In the genomic region with DNA sequence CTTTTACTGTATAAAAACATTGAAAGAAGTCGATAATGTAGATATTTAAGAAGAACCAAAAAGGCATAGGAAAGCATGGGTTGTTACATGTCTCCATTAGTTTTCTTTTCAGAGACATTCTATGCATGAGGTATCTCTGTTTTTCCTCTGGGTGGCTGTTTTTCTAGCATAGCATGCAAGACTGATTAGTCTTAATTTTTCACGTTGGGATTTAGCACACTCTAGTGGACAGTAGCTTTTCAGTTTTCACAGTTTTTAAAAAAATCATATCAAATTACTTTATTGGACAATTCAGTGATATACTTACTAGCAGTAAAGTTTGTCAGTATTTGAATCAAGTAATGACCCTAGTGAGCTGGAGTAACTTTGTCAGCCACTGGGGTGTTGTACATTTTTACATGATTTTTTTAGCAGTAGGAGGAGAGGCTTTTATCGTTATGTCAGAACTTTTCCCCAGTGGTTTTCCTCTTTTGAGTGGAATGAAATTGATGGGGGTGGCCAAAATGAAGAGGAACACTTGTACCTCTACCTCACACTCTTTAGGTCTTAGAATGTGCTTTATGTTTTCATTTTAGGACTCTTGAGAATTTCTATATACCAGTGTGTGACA, we compare ENCODE assay signal across 8 cellular contexts. TPM values are rescaled to one million over a fixed set of nuclear protein-coding genes. Genes with fewer than 3 reads are reported as not detected.
DNase-seq lines count a peak whose midpoint lies in the region; ATAC-seq and TF ChIP-seq lines count a peak whose summit lies in the region.

No MANE protein-coding gene starts in this region.

- H3K4me3 ChIP-seq in GM06990 (replicated peaks; ENCODE audit: low read depth, low read length) (no peak overlapping the region), adrenal gland (no peak overlapping the region), tibial artery (no peak overlapping the region)

- WGBS in adrenal gland, 4 donors, result 41 to 51% (median 48%) methylated on average over 3 of the region's 3 CpGs

- H3K36me3 ChIP-seq in GM06990 (ENCODE audit: control insufficient read depth, insufficient read depth, low read length) (no peaks in the 10 kb centered on the region), adrenal gland (replicated peaks in 1 of 2) (no peaks in the 10 kb centered on the region), tibial artery (peaks cover 0 to 7% (median 6%) of the 10 kb centered on the region in 3 donors)

- H3K4me1 ChIP-seq in adrenal gland (replicated peaks in 1 of 2) (peaks cover 0 to 7% of the 10 kb centered on the region in 2 donors), tibial artery (no peaks in the 10 kb centered on the region)

- TF ChIP-seq POLR2A in adrenal gland (IDR thresholded peaks at IDR 0.05) (no peak), GM18505 (IDR thresholded peaks at IDR 0.05; ENCODE audit: borderline replicate concordance, extremely low read depth, insufficient read depth, insufficient read length) (no peak)

- no peak overlapping the region for H3K27ac ChIP-seq in 22Rv1
- H3K27ac ChIP-seq in adrenal gland, result no peak overlapping the region
- H3K27ac ChIP-seq in tibial artery, result no peak overlapping the region

- peak; percentile 72 for TF ChIP-seq CTCF in 22Rv1 (IDR thresholded peaks at IDR 0.05)
- peak; percentile 44 for TF ChIP-seq CTCF in GM06990 (IDR thresholded peaks at IDR 0.05; ENCODE audit: insufficient read depth, low read length, poor library complexity, severe bottlenecking)
- peak; percentile 40 to 92 (median 81) for TF ChIP-seq CTCF in adrenal gland (IDR thresholded peaks at IDR 0.05)
- peak; percentile 71 to 76 for TF ChIP-seq CTCF in tibial artery (IDR thresholded peaks at IDR 0.05)

- no peak for ATAC-seq in GM18907 (IDR thresholded peaks at IDR 0.05; ENCODE audit: unreplicated experiment)
- ATAC-seq in GM18505 (IDR thresholded peaks at IDR 0.05; ENCODE audit: unreplicated experiment), result no peak

- no peak for DNase-seq in GM06990 (ENCODE audit: extremely low read depth, insufficient read length)
- DNase-seq in NCI-H2107 (lab: John Stamatoyannopoulos, UW), result peak; percentile 16
- no peak for DNase-seq in adrenal gland
- peak; percentile 73 for DNase-seq in iris pigment epithelial cell (ENCODE audit: low read depth)
- no peak for DNase-seq in tibial artery

- no peaks in the 10 kb centered on the region for H3K27me3 ChIP-seq in GM06990 (replicated peaks; ENCODE audit: control insufficient read depth, insufficient read depth, low read length)
- no peaks in the 10 kb centered on the region for H3K27me3 ChIP-seq in adrenal gland
- H3K27me3 ChIP-seq in tibial artery, result no peaks in the 10 kb centered on the region

- no peaks in the 10 kb centered on the region for H3K9me3 ChIP-seq in adrenal gland (replicated peaks in 1 of 3)
- no peaks in the 10 kb centered on the region for H3K9me3 ChIP-seq in tibial artery

- intact Hi-C loops in adrenal gland (cut with DNase I), result loop anchor here in 1 of 2 donors (5.0 kb wide), 1 partner anchor 312 kb away; no protein-coding TSS in a partner anchor
- intact Hi-C loops in tibial artery (cut with DNase I; ENCODE audit: low total_unique reads), result loop anchor here (5.0 kb wide), 2 partner anchors 232 to 317 kb away; a partner anchor contains a TSS

RNA-seq across cellular contexts. Expression of a gene that starts 57.2 kb away (rescaled TPM):
- total RNA-seq in adrenal gland, result 10 to 100 TPM in 7 of 8 donors, 1 to 10 TPM in 1; 8.2 to 67.2 (median 21.0) TPM
- polyA plus RNA-seq in adrenal gland, result 10 to 100 TPM in 1 of 3 donors, 1 to 10 TPM in 2; 4.6 to 35.2 (median 5.8) TPM

Comparison
In these comparisons a context has a peak if more than half of its experiments do, and no peak if none do; other contexts are left out.
1. DNase-seq: peak in NCI-H2107 (single experiment) and iris pigment epithelial cell (single experiment); none in GM06990 (single experiment), adrenal gland (0 of 7) and tibial artery (0 of 2).
2. Peak in every context shown above with its lines, with median percentiles within 50 percentile points of each other: CTCF ChIP-seq.